32 cellular contexts compared by ENCODE assay signal in genomic region chr9:130285271-130285670, GRCh38. TPM values are rescaled to one million over a fixed set of nuclear protein-coding genes. Genes with fewer than 3 reads are reported as not detected.
"Had no signal": no experiment of that assay in that cellular context is flagged by ENCODE, and none has a peak within 500 bp of the region (broad histone marks: within the 10 kb centered on the region; RNA-seq: fewer than 3 reads in every experiment).

No MANE protein-coding gene starts in this region.

- H3K27ac ChIP-seq: adrenal gland, body of pancreas, colonic mucosa, WERI-Rb-1 had no signal

- H3K4me1 Mint-ChIP-seq: activated B cell treated with CpG ODN at 0.5 μM for 24 hours; activated CD4-positive, alpha-beta T cell treated with anti-CD3 and anti-CD28 coated beads for 36 hours; activated CD4-positive, alpha-beta T cell treated with anti-CD3 and anti-CD28 coated beads, Interleukin-2, amount 10 ng/mL, durations not matched to agents 24 days and 14 days; activated CD8-positive, alpha-beta memory T cell treated with anti-CD3 and anti-CD28 coated beads, Interleukin-2, amount 10 ng/mL, durations not matched to agents 7 days and 5 days; activated naive CD4-positive, alpha-beta T cell treated with anti-CD3 and anti-CD28 coated beads, Interleukin-2, amount 50 U/mL, for 24 hours; activated naive CD8-positive, alpha-beta T cell treated with anti-CD3 and anti-CD28 coated beads for 36 hours; activated naive CD8-positive, alpha-beta T cell treated with anti-CD3 and anti-CD28 coated beads, Interleukin-2, amount 50 U/mL, for 24 hours had no signal

- H3K9me3 Mint-ChIP-seq: activated B cell treated with CpG ODN at 0.5 μM for 24 hours; activated CD4-positive, alpha-beta memory T cell treated with anti-CD3 and anti-CD28 coated beads for 36 hours; activated CD4-positive, alpha-beta T cell treated with anti-CD3 and anti-CD28 coated beads, Interleukin-2, amount 10 ng/mL, durations not matched to agents 24 days and 14 days; activated naive CD4-positive, alpha-beta T cell treated with anti-CD3 and anti-CD28 coated beads for 36 hours; activated naive CD4-positive, alpha-beta T cell treated with anti-CD3 and anti-CD28 coated beads, Interleukin-2, amount 50 U/mL, for 24 hours; activated naive CD8-positive, alpha-beta T cell treated with anti-CD3 and anti-CD28 coated beads for 36 hours; activated naive CD8-positive, alpha-beta T cell treated with anti-CD3 and anti-CD28 coated beads, Interleukin-2, amount 50 U/mL, for 24 hours; activated T-helper 1 cell treated with anti-CD3 and anti-CD28 coated beads, Interleukin-12 subunit alpha, Interleukin-12 subunit beta, Interleukin-2, Interleukin-4 antibody, amounts not matched to agents 30 ng/mL and 10 ng/mL and 1 ng/mL, durations not matched to agents 14 hours and 24 hours and 36 hours; activated T-helper 2 cell treated with anti-CD3 and anti-CD28 coated beads, Interferon-gamma antibody, Interleukin-2, Interleukin-4, amounts not matched to agents 10 μg/mL and 5 μg/mL and 100 μg/mL, durations not matched to agents 14 hours and 24 hours and 36 hours; endodermal cell; T-helper 2 cell treated with Interferon-gamma antibody and Interleukin-4, amounts not matched to agents 5 μg/mL and 100 μg/mL, for 36 hours had no signal

- H3K4me3 Mint-ChIP-seq: activated B cell treated with CpG ODN at 0.5 μM for 24 hours; activated CD4-positive, alpha-beta memory T cell treated with anti-CD3 and anti-CD28 coated beads for 36 hours; activated CD4-positive, alpha-beta T cell treated with anti-CD3 and anti-CD28 coated beads for 36 hours; activated CD4-positive, alpha-beta T cell treated with anti-CD3 and anti-CD28 coated beads, Interleukin-2, amount 10 ng/mL, durations not matched to agents 24 days and 14 days; activated CD8-positive, alpha-beta memory T cell treated with anti-CD3 and anti-CD28 coated beads, Interleukin-2, amount 10 ng/mL, durations not matched to agents 7 days and 5 days; activated CD8-positive, alpha-beta T cell treated with anti-CD3 and anti-CD28 coated beads, Interleukin-2, amount 10 ng/mL, durations not matched to agents 7 days and 5 days; activated naive CD4-positive, alpha-beta T cell treated with anti-CD3 and anti-CD28 coated beads for 36 hours; activated naive CD4-positive, alpha-beta T cell treated with anti-CD3 and anti-CD28 coated beads, Interleukin-2, amount 50 U/mL, for 24 hours; activated naive CD8-positive, alpha-beta T cell treated with anti-CD3 and anti-CD28 coated beads for 36 hours; activated naive CD8-positive, alpha-beta T cell treated with anti-CD3 and anti-CD28 coated beads, Interleukin-2, amount 50 U/mL, for 24 hours; activated T-helper 1 cell treated with anti-CD3 and anti-CD28 coated beads, Interleukin-12 subunit alpha, Interleukin-12 subunit beta, Interleukin-2, Interleukin-4 antibody, amounts not matched to agents 30 ng/mL and 10 ng/mL and 1 ng/mL, durations not matched to agents 14 hours and 24 hours and 36 hours; endodermal cell; T-helper 17 cell; T-helper 2 cell treated with Interferon-gamma antibody and Interleukin-4, amounts not matched to agents 5 μg/mL and 100 μg/mL, for 36 hours had no signal

- H3K4me1 ChIP-seq: body of pancreas, colonic mucosa had no signal

- DNase-seq: activated B cell treated with CpG ODN at 0.5 μM for 24 hours; activated CD4-positive, alpha-beta memory T cell treated with anti-CD3 and anti-CD28 coated beads for 36 hours; activated CD4-positive, alpha-beta T cell treated with anti-CD3 and anti-CD28 coated beads for 36 hours; activated CD4-positive, alpha-beta T cell treated with anti-CD3 and anti-CD28 coated beads, Interleukin-2, amount 10 ng/mL, durations not matched to agents 24 days and 14 days; activated CD4-positive, CD25-positive, alpha-beta regulatory T cell treated with anti-CD3 and anti-CD28 coated beads, Interleukin-2, amount 50 U/mL, for 72 hours; activated CD8-positive, alpha-beta memory T cell treated with anti-CD3 and anti-CD28 coated beads, Interleukin-2, amount 10 ng/mL, durations not matched to agents 7 days and 5 days; activated CD8-positive, alpha-beta memory T cell treated with anti-CD3 and anti-CD28 coated beads, Interleukin-2, amount 50 U/mL, for 4 hours; activated CD8-positive, alpha-beta T cell treated with anti-CD3 and anti-CD28 coated beads, Interleukin-2, amount 10 ng/mL, durations not matched to agents 7 days and 5 days; activated effector memory CD4-positive, alpha-beta T cell treated with anti-CD3 and anti-CD28 coated beads, Interleukin-2, amount 50 U/mL, for 16 hours; activated naive CD4-positive, alpha-beta T cell treated with anti-CD3 and anti-CD28 coated beads for 36 hours; activated naive CD8-positive, alpha-beta T cell treated with anti-CD3 and anti-CD28 coated beads for 36 hours; activated naive CD8-positive, alpha-beta T cell treated with anti-CD3 and anti-CD28 coated beads, Interleukin-2, amount 50 U/mL, for 24 hours; activated T-cell treated with anti-CD3 and anti-CD28 coated beads, Interleukin-2, amount 50 U/mL, for 1 hour; activated T-cell treated with anti-CD3 and anti-CD28 coated beads, Interleukin-2, amount 50 U/mL, for 48 hours; adrenal gland; amygdala; aorta; body of pancreas; caudate nucleus; colonic mucosa; effector memory CD4-positive, alpha-beta T cell; foreskin fibroblast; T-helper 1 cell; T-helper 17 cell; T1000; WERI-Rb-1 had no signal

- H3K36me3 ChIP-seq: adrenal gland, colonic mucosa, WERI-Rb-1 had no signal

- H3K27ac Mint-ChIP-seq: activated B cell treated with CpG ODN at 0.5 μM for 24 hours; activated CD4-positive, alpha-beta memory T cell treated with anti-CD3 and anti-CD28 coated beads for 36 hours; activated CD4-positive, alpha-beta T cell treated with anti-CD3 and anti-CD28 coated beads for 36 hours; activated CD4-positive, alpha-beta T cell treated with anti-CD3 and anti-CD28 coated beads, Interleukin-2, amount 10 ng/mL, durations not matched to agents 24 days and 14 days; activated CD8-positive, alpha-beta memory T cell treated with anti-CD3 and anti-CD28 coated beads, Interleukin-2, amount 10 ng/mL, durations not matched to agents 7 days and 5 days; activated CD8-positive, alpha-beta T cell treated with anti-CD3 and anti-CD28 coated beads, Interleukin-2, amount 10 ng/mL, durations not matched to agents 7 days and 5 days; activated naive CD4-positive, alpha-beta T cell treated with anti-CD3 and anti-CD28 coated beads for 36 hours; activated naive CD4-positive, alpha-beta T cell treated with anti-CD3 and anti-CD28 coated beads, Interleukin-2, amount 50 U/mL, for 24 hours; activated naive CD8-positive, alpha-beta T cell treated with anti-CD3 and anti-CD28 coated beads for 36 hours; activated naive CD8-positive, alpha-beta T cell treated with anti-CD3 and anti-CD28 coated beads, Interleukin-2, amount 50 U/mL, for 24 hours; activated T-helper 1 cell treated with anti-CD3 and anti-CD28 coated beads, Interleukin-12 subunit alpha, Interleukin-12 subunit beta, Interleukin-2, Interleukin-4 antibody, amounts not matched to agents 30 ng/mL and 10 ng/mL and 1 ng/mL, durations not matched to agents 14 hours and 24 hours and 36 hours; activated T-helper 2 cell treated with anti-CD3 and anti-CD28 coated beads, Interferon-gamma antibody, Interleukin-2, Interleukin-4, amounts not matched to agents 10 μg/mL and 5 μg/mL and 100 μg/mL, durations not matched to agents 14 hours and 24 hours and 36 hours; endodermal cell; T-helper 17 cell; T-helper 2 cell treated with Interferon-gamma antibody and Interleukin-4, amounts not matched to agents 5 μg/mL and 100 μg/mL, for 36 hours had no signal

- H3K4me3 ChIP-seq: adrenal gland, body of pancreas, colonic mucosa had no signal

- H3K36me3 Mint-ChIP-seq: activated CD4-positive, alpha-beta memory T cell treated with anti-CD3 and anti-CD28 coated beads for 36 hours; activated CD8-positive, alpha-beta memory T cell treated with anti-CD3 and anti-CD28 coated beads, Interleukin-2, amount 10 ng/mL, durations not matched to agents 7 days and 5 days; activated naive CD4-positive, alpha-beta T cell treated with anti-CD3 and anti-CD28 coated beads, Interleukin-2, amount 50 U/mL, for 24 hours; activated naive CD8-positive, alpha-beta T cell treated with anti-CD3 and anti-CD28 coated beads for 36 hours had no signal

- H3K27me3 ChIP-seq: colonic mucosa had no signal

- H3K9me3 ChIP-seq: adrenal gland, body of pancreas, colonic mucosa had no signal

RNA-seq across cellular contexts. Expression of gene HMCN2, which starts 19.7 kb away (rescaled TPM):
- total RNA-seq: activated B cell treated with CpG ODN at 0.5 μM for 24 hours; activated CD4-positive, alpha-beta memory T cell treated with anti-CD3 and anti-CD28 coated beads for 36 hours; activated CD4-positive, alpha-beta T cell treated with anti-CD3 and anti-CD28 coated beads, Interleukin-2, amount 10 ng/mL, durations not matched to agents 24 days and 14 days; activated CD8-positive, alpha-beta memory T cell treated with anti-CD3 and anti-CD28 coated beads for 36 hours; activated CD8-positive, alpha-beta memory T cell treated with anti-CD3 and anti-CD28 coated beads, Interleukin-2, amount 10 ng/mL, durations not matched to agents 7 days and 5 days; activated CD8-positive, alpha-beta T cell treated with anti-CD3 and anti-CD28 coated beads, Interleukin-2, amount 10 ng/mL, durations not matched to agents 7 days and 5 days; activated naive CD4-positive, alpha-beta T cell treated with anti-CD3 and anti-CD28 coated beads for 36 hours; activated naive CD8-positive, alpha-beta T cell treated with anti-CD3 and anti-CD28 coated beads for 36 hours; activated T-helper 1 cell treated with anti-CD3 and anti-CD28 coated beads, Interleukin-12 subunit alpha, Interleukin-12 subunit beta, Interleukin-2, Interleukin-4 antibody, amounts not matched to agents 30 ng/mL and 10 ng/mL and 1 ng/mL, durations not matched to agents 14 hours and 24 hours and 36 hours; activated T-helper 2 cell treated with anti-CD3 and anti-CD28 coated beads, Interferon-gamma antibody, Interleukin-2, Interleukin-4, amounts not matched to agents 10 μg/mL and 5 μg/mL and 100 μg/mL, durations not matched to agents 14 hours and 24 hours and 36 hours had no signal
